Comparison of ENCODE assay signal across 18 cellular contexts in the genomic region with DNA sequence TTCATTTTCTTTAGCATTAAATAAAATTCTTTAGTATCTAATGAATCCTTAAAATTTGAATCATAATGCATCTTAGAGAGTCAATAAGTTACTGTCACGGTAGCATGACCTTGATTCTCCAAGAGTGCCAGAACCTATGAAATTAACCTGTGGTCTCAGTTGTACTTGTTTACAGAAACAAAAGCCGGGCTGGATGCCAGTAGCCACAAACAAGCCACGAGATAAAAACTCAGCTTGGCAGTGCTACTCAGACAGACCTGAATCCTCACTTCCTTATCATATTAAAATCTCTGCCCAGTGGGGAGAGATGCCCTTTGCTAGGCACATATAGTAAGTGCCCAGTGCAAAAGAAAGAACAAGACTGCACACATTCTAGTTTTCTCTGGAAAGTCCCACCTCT. TPM values are rescaled to one million over a fixed set of nuclear protein-coding genes. Genes with fewer than 3 reads are reported as not detected.
DNase-seq lines count a peak whose midpoint lies in the region; ATAC-seq, FAIRE-seq and TF ChIP-seq lines count a peak whose summit lies in the region.
"Had no signal": no experiment of that assay in that cellular context is flagged by ENCODE, and none has a peak within 500 bp of the region (broad histone marks: within the 10 kb centered on the region; RNA-seq: fewer than 3 reads in every experiment).

No MANE protein-coding gene starts in this region.

- H2BK5ac ChIP-seq in H1 (ENCODE audit: low read depth, low read length): no peak overlapping the region

- H4K91ac ChIP-seq in H1 (replicated peaks; ENCODE audit: insufficient read length, low read length): no peak overlapping the region

- H3K4me2 ChIP-seq in H1 (ENCODE audit: insufficient read depth in 1 of 2, low read depth in 2 of 2, low read length in 2 of 2): no peak overlapping the region

- H3K4me1 ChIP-seq in H1 (replicated peaks in 1 of 4; ENCODE audit: control insufficient read depth in 3 of 4, insufficient read depth in 4 of 4, low read length in 3 of 4): peaks cover 0 to 3% (median under 1%) of the 10 kb centered on the region in 4 experiments; a peak in 3 of 7 replicates
- H3K4me1 ChIP-seq: colonic mucosa, right lobe of liver had no signal

- peaks cover 0 to 5% (median 1%) of the 10 kb centered on the region in 4 experiments; a peak in 3 of 8 replicates for H3K36me3 ChIP-seq in H1 (ENCODE audit: control insufficient read depth in 2 of 4, insufficient read depth in 4 of 4, low read length in 3 of 4)
- H3K36me3 ChIP-seq: colonic mucosa, right lobe of liver had no signal

- no peak overlapping the region for H2BK12ac ChIP-seq in H1 (ENCODE audit: low read depth, low read length)

- no peak overlapping the region for H3K14ac ChIP-seq in H1 (ENCODE audit: insufficient read length)

- H4K8ac ChIP-seq in H1 (ENCODE audit: extremely low read depth, insufficient read depth, low read length): no peak overlapping the region

- no peaks in the 10 kb centered on the region for H3K4me1 Mint-ChIP-seq in T-helper 2 cell treated with Interferon-gamma antibody and Interleukin-4, amounts not matched to agents 5 μg/mL and 100 μg/mL, for 36 hours (ENCODE audit: low read depth)

- no peak for TF ChIP-seq POLR2A in H1 (IDR thresholded peaks at IDR 0.05; ENCODE audit: control extremely low read depth in 1 of 2, low read depth in 2 of 2, low read length in 2 of 2)

- peak; percentile 19 for DNase-seq in NCI-H1092 treated with DMSO at 0.1 percent for 48 hours (lab: John Stamatoyannopoulos, UW)
- no peak for DNase-seq in NCI-H1092 (lab: John Stamatoyannopoulos, UW)
- peak; percentile 21 for DNase-seq in NCI-H226
- DNase-seq in H1 (ENCODE audit: low read depth in 1 of 2, low spot score in 2 of 2): no peak
- DNase-seq in renal cortical epithelial cell (ENCODE audit: low read depth): peak; percentile 51
- no peak for DNase-seq in foreskin fibroblast
- no peak for DNase-seq in T-helper 2 cell treated with Interferon-gamma antibody and Interleukin-4, amounts not matched to agents 5 μg/mL and 100 μg/mL, for 36 hours (ENCODE audit: low spot score)
- DNase-seq: activated T-cell treated with anti-CD3 and anti-CD28 coated beads, Interleukin-2, amount 50 U/mL, for 72 hours; CD8-positive, alpha-beta T cell; colonic mucosa; NCI-H526; right lobe of liver; stimulated activated CD4-positive, alpha-beta T cell treated with anti-CD3 and anti-CD28 coated beads, Interleukin-4, amount 100 ng/mL, for 4 hours; T-helper 1 cell had no signal

- no peak overlapping the region for H2AK5ac ChIP-seq in H1 (ENCODE audit: low read depth, low read length)

- no peaks in the 10 kb centered on the region for H3K36me3 Mint-ChIP-seq in T-helper 2 cell treated with Interferon-gamma antibody and Interleukin-4, amounts not matched to agents 5 μg/mL and 100 μg/mL, for 36 hours (ENCODE audit: low read depth)
- H3K36me3 Mint-ChIP-seq: CD8-positive, alpha-beta T cell; natural killer cell treated with Interleukin-12 subunit alpha and Interleukin-12 subunit beta and Interleukin-15 and Interleukin-18, amount 100 ng/mL, for 72 hours had no signal

- TF ChIP-seq RAD21 in H1 (IDR thresholded peaks at IDR 0.05 in 1 of 2, conservative IDR thresholded peaks at IDR 0.05 in 1 of 2; ENCODE audit: low read depth in 2 of 2, low read length in 2 of 2): no peak

- H3K27me3 ChIP-seq in H1 (replicated peaks in 1 of 4; ENCODE audit: control insufficient read depth in 3 of 4, extremely low read depth in 1 of 4, insufficient read depth in 3 of 4, low read length in 3 of 4): no peaks in the 10 kb centered on the region
- H3K27me3 ChIP-seq: colonic mucosa, right lobe of liver had no signal

- no peak overlapping the region for H3K23ac ChIP-seq in H1 (ENCODE audit: insufficient read length)

- no peak overlapping the region for H2BK120ac ChIP-seq in H1 (replicated peaks; ENCODE audit: low read depth, low read length)

- H3K79me1 ChIP-seq in H1 (ENCODE audit: low read depth, low read length): no peaks in the 10 kb centered on the region

- no peak overlapping the region for H3K56ac ChIP-seq in H1 (replicated peaks; ENCODE audit: insufficient read length, low read depth, low read length)

- H4K5ac ChIP-seq in H1 (ENCODE audit: insufficient read length, low read depth, low read length): no peak overlapping the region

- no peak overlapping the region for H3K4ac ChIP-seq in H1 (replicated peaks; ENCODE audit: insufficient read length, low read depth, low read length)

- H3K27me3 Mint-ChIP-seq in T-helper 2 cell treated with Interferon-gamma antibody and Interleukin-4, amounts not matched to agents 5 μg/mL and 100 μg/mL, for 36 hours (ENCODE audit: low read depth): no peaks in the 10 kb centered on the region
- H3K27me3 Mint-ChIP-seq: natural killer cell treated with Interleukin-12 subunit alpha and Interleukin-12 subunit beta and Interleukin-15 and Interleukin-18, amount 100 ng/mL, for 72 hours had no signal

- peaks cover 10 to 14% of the 10 kb centered on the region in 2 experiments for H3K9me3 ChIP-seq in H1 (ENCODE audit: insufficient read depth in 2 of 2, low read depth in 1 of 2, low read length in 1 of 2)
- H3K9me3 ChIP-seq: colonic mucosa, right lobe of liver had no signal

- TF ChIP-seq CTCF in H1 (IDR thresholded peaks at IDR 0.05; ENCODE audit: control extremely low read depth in 1 of 3, insufficient read depth in 1 of 3, low read depth in 1 of 3, low read length in 3 of 3): no peak
- no peak for TF ChIP-seq CTCF in foreskin fibroblast (IDR thresholded peaks at IDR 0.05; ENCODE audit: low read depth, low read length)

- no peak overlapping the region for H2BK20ac ChIP-seq in H1 (ENCODE audit: low read length)

- no peaks in the 10 kb centered on the region for H4K20me1 ChIP-seq in H1 (replicated peaks in 1 of 2; ENCODE audit: control insufficient read depth in 1 of 2, insufficient read depth in 2 of 2, low read length in 2 of 2)

- H2BK15ac ChIP-seq in H1 (ENCODE audit: low read length): no peak overlapping the region

- no peaks in the 10 kb centered on the region for H3K79me2 ChIP-seq in H1 (ENCODE audit: control insufficient read depth in 1 of 2, insufficient read depth in 2 of 2, low read length in 2 of 2)

- H3K4me3 Mint-ChIP-seq in T-helper 2 cell treated with Interferon-gamma antibody and Interleukin-4, amounts not matched to agents 5 μg/mL and 100 μg/mL, for 36 hours: no peak overlapping the region
- H3K4me3 Mint-ChIP-seq: activated T-cell treated with anti-CD3 and anti-CD28 coated beads, Interleukin-2, amount 50 U/mL, for 72 hours; CD8-positive, alpha-beta T cell; natural killer cell treated with Interleukin-12 subunit alpha and Interleukin-12 subunit beta and Interleukin-15 and Interleukin-18, amount 100 ng/mL, for 72 hours had no signal

- TF ChIP-seq EP300 in H1 (IDR thresholded peaks at IDR 0.05; ENCODE audit: borderline replicate concordance in 1 of 2, low read depth in 2 of 2, low read length in 2 of 2): no peak

- H3K27ac Mint-ChIP-seq in T-helper 2 cell treated with Interferon-gamma antibody and Interleukin-4, amounts not matched to agents 5 μg/mL and 100 μg/mL, for 36 hours: no peak overlapping the region
- H3K27ac Mint-ChIP-seq: activated T-cell treated with anti-CD3 and anti-CD28 coated beads, Interleukin-2, amount 50 U/mL, for 72 hours; CD8-positive, alpha-beta T cell; natural killer cell treated with Interleukin-12 subunit alpha and Interleukin-12 subunit beta and Interleukin-15 and Interleukin-18, amount 100 ng/mL, for 72 hours had no signal

- 88% methylated on average over 3 of the region's 3 CpGs; no CpG with 5 or more reads in 1 of the 2 experiments for WGBS in H1 (ENCODE audit: extremely low coverage in 1 of 2, insufficient coverage in 1 of 2, insufficient read length in 1 of 2, insufficient replicate concordance in 2 of 2, low coverage in 1 of 2, low lambda C conversion rate in 2 of 2, missing lambda C conversion rate in 1 of 2), 2 experiments

- H3K23me2 ChIP-seq in H1 (ENCODE audit: low read depth, low read length): no peaks in the 10 kb centered on the region; the same call in 1 of the 2 replicates

- H3K9me3 Mint-ChIP-seq in T-helper 2 cell treated with Interferon-gamma antibody and Interleukin-4, amounts not matched to agents 5 μg/mL and 100 μg/mL, for 36 hours: peaks cover 16% of the 10 kb centered on the region

- H3K9ac ChIP-seq in H1 (replicated peaks in 1 of 4; ENCODE audit: extremely low read depth in 1 of 4, low read depth in 3 of 4, low read length in 3 of 4): no peak overlapping the region

- CTCF ChIA-PET in H1 (lab: Charles Lee; ENCODE audit: partially characterized antibody): no interaction called here

- H3K27ac ChIP-seq in H1 (ENCODE audit: low read depth, low read length): no peak overlapping the region
- H3K27ac ChIP-seq: colonic mucosa, right lobe of liver had no signal

- ATAC-seq in HG02798 (IDR thresholded peaks at IDR 0.05; ENCODE audit: poor library complexity, unreplicated experiment): no peak
- ATAC-seq: activated T-cell treated with anti-CD3 and anti-CD28 coated beads, Interleukin-2, amount 50 U/mL, for 72 hours; CD8-positive, alpha-beta T cell; natural killer cell treated with Interleukin-12 subunit alpha and Interleukin-12 subunit beta and Interleukin-15 and Interleukin-18, amount 100 ng/mL, for 72 hours had no signal

- POLR2A ChIA-PET in H1 (lab: Charles Lee; ENCODE audit: partially characterized antibody): no interaction called here

- H2AFZ ChIP-seq in H1 (ENCODE audit: low read length): 0 out of 2 replicates have a peak overlapping the region, but pooled peaks have one; percentile 53

- no peak for FAIRE-seq in H1 (lab: Jason Lieb, UNC)
- FAIRE-seq: A204.1, RCC 7860 had no signal

- H3K18ac ChIP-seq in H1 (ENCODE audit: extremely low read depth, low read length): no peak overlapping the region

- H3K4me3 ChIP-seq in H1 (ENCODE audit: extremely low read depth in 1 of 4, insufficient read depth in 2 of 4, low read depth in 3 of 4, low read length in 4 of 4) (no peak overlapping the region), foreskin fibroblast (ENCODE audit: low read depth in 1 of 2, low read length in 2 of 2) (no peak overlapping the region)
- H3K4me3 ChIP-seq: colonic mucosa had no signal

RNA-seq across cellular contexts. Expression of a gene that starts 1.0 kb away (rescaled TPM):
- total RNA-seq in H1 (2021; fragmentation: NEBNext Ultra II Directional; extraction: Animal tissue kit (Norgen Biotek cat#: 25700)): 4.2 and 4.3 TPM in 2 replicates
- 0.36 and 0.51 TPM in 2 replicates for polyA plus RNA-seq in H1 (2011; rRNA removed)
- polyA plus RNA-seq in H1 (2011; cell fraction: cytosol; rRNA removed): 0.74 TPM
- 0.33 TPM for polyA plus RNA-seq in H1 (2011; cell fraction: nucleus; rRNA removed)
- polyA plus RNA-seq in H1 (2012, experiment 1 of 2): 0.50 to 1.3 TPM (median 0.74 TPM) in 4 replicates
- polyA plus RNA-seq in H1 (2012, experiment 2 of 2): 0.14 TPM
- 3.4 TPM for polyA plus RNA-seq in H1 (2013, experiment 1 of 2)
- 2.7 TPM for polyA plus RNA-seq in H1 (2013, experiment 2 of 2)
- 2.2 and 2.3 TPM in 2 replicates for polyA minus RNA-seq in H1 (2011; rRNA and poly(A)+ RNA removed)
- polyA minus RNA-seq in H1 (2011; cell fraction: cytosol; rRNA and poly(A)+ RNA removed): 0.88 TPM
- 2.6 TPM for polyA minus RNA-seq in H1 (2011; cell fraction: nucleus; rRNA and poly(A)+ RNA removed)
- 1.0 and 1.6 TPM in 2 replicates for total RNA-seq in renal cortical epithelial cell
- total RNA-seq: activated T-cell treated with anti-CD3 and anti-CD28 coated beads, Interleukin-2, amount 50 U/mL, for 72 hours; CD8-positive, alpha-beta T cell; natural killer cell treated with Interleukin-12 subunit alpha and Interleukin-12 subunit beta and Interleukin-15 and Interleukin-18, amount 100 ng/mL, for 72 hours had no signal

Comparison
In these comparisons a context has a peak if more than half of its experiments do, and no peak if none do; other contexts are left out.
1. DNase-seq: peak in NCI-H1092 treated with DMSO at 0.1 percent for 48 hours (single experiment), NCI-H226 (single experiment) and renal cortical epithelial cell (single experiment); none in NCI-H1092 (single experiment), H1 (0 of 2), foreskin fibroblast (0 of 2) and T-helper 2 cell treated with Interferon-gamma antibody and Interleukin-4, amounts not matched to agents 5 μg/mL and 100 μg/mL, for 36 hours (single experiment).